ENCODE assay signal across 28 cellular contexts in genomic region chr1:173187838-173188237, GRCh38.
"Had no signal": no experiment of that assay in that cellular context is flagged by ENCODE, and none has a peak within 500 bp of the region (broad histone marks: within the 10 kb centered on the region; RNA-seq: fewer than 3 reads in every experiment).

No MANE protein-coding gene starts in this region.

- H3K9me3 ChIP-seq: gastrocnemius medialis, left ventricle myocardium inferior, psoas muscle, sigmoid colon, suprapubic skin, tibial artery had no signal

- H3K36me3 ChIP-seq: gastrocnemius medialis, left ventricle myocardium inferior, neural progenitor cell, sigmoid colon, suprapubic skin, tibial artery had no signal

- H3K4me2 ChIP-seq: neural progenitor cell, smooth muscle cell had no signal

- H3K27me3 ChIP-seq: gastrocnemius medialis, neural progenitor cell, sigmoid colon, suprapubic skin, tibial artery had no signal

- ATAC-seq: activated naive CD8-positive, alpha-beta T cell treated with anti-CD3 and anti-CD28 coated beads, Interleukin-2, amount 50 U/mL, for 24 hours; activated T-cell treated with anti-CD3 and anti-CD28 coated beads, Interleukin-2, amount 50 U/mL, for 4 hours; activated T-helper 17 cell treated with anti-CD3 and anti-CD28 coated beads, Interleukin-2, amount 50 U/mL, for 72 hours; gastrocnemius medialis; natural killer cell; psoas muscle had no signal

- H3K4me1 Mint-ChIP-seq: activated CD4-positive, alpha-beta T cell treated with anti-CD3 and anti-CD28 coated beads, Interleukin-2, amount 10 ng/mL, durations not matched to agents 24 days and 14 days; activated T-helper 17 cell treated with anti-CD3 and anti-CD28 coated beads, Interleukin-2, amount 50 U/mL, for 72 hours; natural killer cell; neural progenitor cell had no signal

- H3K4me3 Mint-ChIP-seq: activated CD4-positive, alpha-beta memory T cell treated with anti-CD3 and anti-CD28 coated beads for 36 hours; activated CD4-positive, alpha-beta T cell treated with anti-CD3 and anti-CD28 coated beads, Interleukin-2, amount 10 ng/mL, durations not matched to agents 24 days and 14 days; activated naive CD4-positive, alpha-beta T cell treated with anti-CD3 and anti-CD28 coated beads, Interleukin-2, amount 50 U/mL, for 24 hours; activated naive CD8-positive, alpha-beta T cell treated with anti-CD3 and anti-CD28 coated beads, Interleukin-2, amount 50 U/mL, for 24 hours; activated T-cell treated with anti-CD3 and anti-CD28 coated beads, Interleukin-2, amount 50 U/mL, for 4 hours; activated T-helper 17 cell treated with anti-CD3 and anti-CD28 coated beads, Interleukin-2, amount 50 U/mL, for 72 hours; natural killer cell; neural progenitor cell had no signal

- H3K36me3 Mint-ChIP-seq: activated CD4-positive, alpha-beta memory T cell treated with anti-CD3 and anti-CD28 coated beads for 36 hours; natural killer cell; neural progenitor cell had no signal

- H3K4me1 ChIP-seq: neural progenitor cell had no signal

- H3K27ac Mint-ChIP-seq: activated CD4-positive, alpha-beta memory T cell treated with anti-CD3 and anti-CD28 coated beads for 36 hours; activated CD4-positive, alpha-beta T cell treated with anti-CD3 and anti-CD28 coated beads, Interleukin-2, amount 10 ng/mL, durations not matched to agents 24 days and 14 days; activated naive CD4-positive, alpha-beta T cell treated with anti-CD3 and anti-CD28 coated beads, Interleukin-2, amount 50 U/mL, for 24 hours; activated naive CD8-positive, alpha-beta T cell treated with anti-CD3 and anti-CD28 coated beads, Interleukin-2, amount 50 U/mL, for 24 hours; activated T-helper 17 cell treated with anti-CD3 and anti-CD28 coated beads, Interleukin-2, amount 50 U/mL, for 72 hours; natural killer cell; neural progenitor cell had no signal

- H3K27me3 Mint-ChIP-seq: activated CD4-positive, alpha-beta memory T cell treated with anti-CD3 and anti-CD28 coated beads for 36 hours; activated naive CD4-positive, alpha-beta T cell treated with anti-CD3 and anti-CD28 coated beads, Interleukin-2, amount 50 U/mL, for 24 hours; activated naive CD8-positive, alpha-beta T cell treated with anti-CD3 and anti-CD28 coated beads, Interleukin-2, amount 50 U/mL, for 24 hours; activated T-helper 17 cell treated with anti-CD3 and anti-CD28 coated beads, Interleukin-2, amount 50 U/mL, for 72 hours had no signal

- H3K9me3 Mint-ChIP-seq: activated CD4-positive, alpha-beta memory T cell treated with anti-CD3 and anti-CD28 coated beads for 36 hours; activated naive CD4-positive, alpha-beta T cell treated with anti-CD3 and anti-CD28 coated beads, Interleukin-2, amount 50 U/mL, for 24 hours; activated naive CD8-positive, alpha-beta T cell treated with anti-CD3 and anti-CD28 coated beads, Interleukin-2, amount 50 U/mL, for 24 hours; activated T-cell treated with anti-CD3 and anti-CD28 coated beads, Interleukin-2, amount 50 U/mL, for 4 hours; activated T-helper 17 cell treated with anti-CD3 and anti-CD28 coated beads, Interleukin-2, amount 50 U/mL, for 72 hours; natural killer cell; neural progenitor cell had no signal

- H3K27ac ChIP-seq: gastrocnemius medialis, left ventricle myocardium inferior, neural progenitor cell, parathyroid adenoma, psoas muscle, sigmoid colon, suprapubic skin, tibial artery, VCaP had no signal

- DNase-seq: activated CD4-positive, alpha-beta memory T cell treated with anti-CD3 and anti-CD28 coated beads for 36 hours; activated CD4-positive, alpha-beta T cell treated with anti-CD3 and anti-CD28 coated beads, Interleukin-2, amount 10 ng/mL, durations not matched to agents 24 days and 14 days; activated CD4-positive, CD25-positive, alpha-beta regulatory T cell treated with anti-CD3 and anti-CD28 coated beads, Interleukin-2, amount 50 U/mL, for 72 hours; activated gamma-delta T cell treated with Interleukin-2 at 50 U/mL for 16 hours; activated naive CD8-positive, alpha-beta T cell treated with anti-CD3 and anti-CD28 coated beads, Interleukin-2, amount 50 U/mL, for 24 hours; activated T-cell treated with anti-CD3 and anti-CD28 coated beads, Interleukin-2, amount 50 U/mL, for 4 hours; dermis blood vessel endothelial cell; effector CD4-positive, alpha-beta T cell; gastrocnemius medialis; glutamatergic neuron; islet precursor cell; left ventricle myocardium inferior; mesendoderm; natural killer cell; occipital lobe; psoas muscle; sigmoid colon; stimulated activated CD4-positive, alpha-beta T cell treated with anti-CD3 and anti-CD28 coated beads, Interleukin-1b, Interleukin-23, amount 100 ng/mL, for 48 hours; stimulated activated naive CD4-positive, alpha-beta T cell; tibial artery had no signal

- H3K79me2 ChIP-seq: parathyroid adenoma had no signal

- H2AFZ ChIP-seq: neural progenitor cell, parathyroid adenoma had no signal

- H3K9ac ChIP-seq: neural progenitor cell, parathyroid adenoma had no signal

- H3K4me3 ChIP-seq: gastrocnemius medialis, left ventricle myocardium inferior, lung, neural progenitor cell, psoas muscle, sigmoid colon, smooth muscle cell, suprapubic skin, tibial artery had no signal
